Comparison of ENCODE assay signal across 1 cellular context in genomic region chr15:50358805-50359204, GRCh38.
TF ChIP-seq lines count a peak whose summit lies in the region.

No MANE protein-coding gene starts in this region.

TF ChIP-seq in GM12878, 131 proteins besides CTCF, POLR2A, EP300 and RAD21 (continued from another document):
- TF ChIP-seq, protein P1, sequence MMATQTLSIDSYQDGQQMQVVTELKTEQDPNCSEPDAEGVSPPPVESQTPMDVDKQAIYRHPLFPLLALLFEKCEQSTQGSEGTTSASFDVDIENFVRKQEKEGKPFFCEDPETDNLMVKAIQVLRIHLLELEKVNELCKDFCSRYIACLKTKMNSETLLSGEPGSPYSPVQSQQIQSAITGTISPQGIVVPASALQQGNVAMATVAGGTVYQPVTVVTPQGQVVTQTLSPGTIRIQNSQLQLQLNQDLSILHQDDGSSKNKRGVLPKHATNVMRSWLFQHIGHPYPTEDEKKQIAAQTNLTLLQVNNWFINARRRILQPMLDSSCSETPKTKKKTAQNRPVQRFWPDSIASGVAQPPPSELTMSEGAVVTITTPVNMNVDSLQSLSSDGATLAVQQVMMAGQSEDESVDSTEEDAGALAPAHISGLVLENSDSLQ (IDR thresholded peaks at IDR 0.05): peak; percentile 56; the same call in 1 of the 2 replicates
- no peak for TF ChIP-seq KAT2A (conservative IDR thresholded peaks at IDR 0.05; ENCODE audit: control insufficient read depth, low read depth, low read length)
- TF ChIP-seq SMC3 (IDR thresholded peaks at IDR 0.05; ENCODE audit: borderline replicate concordance, low read length): peak; percentile 56; the same call in 1 of the 2 replicates
